In the genomic region with DNA sequence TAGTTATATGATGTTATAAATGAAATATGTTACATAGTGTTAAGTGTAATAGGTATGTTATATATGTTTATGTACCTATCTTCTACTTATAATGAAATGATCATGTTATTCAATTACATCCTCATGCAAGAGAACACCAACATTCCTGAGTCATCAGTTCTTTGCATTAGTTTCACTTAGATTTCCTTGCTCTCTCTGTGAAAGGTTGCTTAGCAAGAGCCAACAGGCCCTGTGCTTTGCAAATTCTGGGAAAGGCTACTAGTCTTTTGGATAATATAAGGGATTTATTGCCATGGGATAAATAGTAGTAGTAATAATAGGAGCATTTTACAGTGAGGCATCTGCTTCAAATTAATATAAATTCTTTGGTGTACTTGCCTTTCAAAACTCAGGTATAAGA, we compare ENCODE assay signal across 25 cellular contexts.
"Had no signal": no experiment of that assay in that cellular context is flagged by ENCODE, and none has a peak within 500 bp of the region (broad histone marks: within the 10 kb centered on the region; RNA-seq: fewer than 3 reads in every experiment).

No MANE protein-coding gene starts in this region.

- H3K27ac Mint-ChIP-seq: dendritic cell treated with granulocyte-macrophage colony-stimulating factor and Interleukin-4, amounts not matched to agents 40 ng/mL and 50 ng/mL, for 4 days; endodermal cell; natural killer cell; stimulated activated naive CD8-positive, alpha-beta T cell treated with anti-CD3 and anti-CD28 coated beads, Interleukin-15, amount 100 ng/mL, for 72 hours had no signal

- FAIRE-seq: colon, pancreas had no signal

- H3K27ac ChIP-seq: esophagus squamous epithelium, gastrocnemius medialis, hepatocyte, left lung, pancreas, suprapubic skin, transverse colon, upper lobe of right lung, uterus had no signal

- H2AFZ ChIP-seq: hepatocyte had no signal

- H3K4me1 Mint-ChIP-seq: endodermal cell; natural killer cell; stimulated activated naive CD8-positive, alpha-beta T cell treated with anti-CD3 and anti-CD28 coated beads, Interleukin-15, amount 100 ng/mL, for 72 hours had no signal

- DNase-seq: effector CD8-positive, alpha-beta T cell; endodermal cell; esophagus squamous epithelium; gastrocnemius medialis; head of caudate nucleus; left cardiac atrium; left lung; natural killer cell; occipital lobe; pancreas; stimulated activated CD4-positive, alpha-beta T cell treated with anti-CD3 and anti-CD28 coated beads, Interleukin-12 subunit alpha, Interleukin-12 subunit beta, amount 100 ng/mL, for 4 hours; stimulated activated CD4-positive, alpha-beta T cell treated with anti-CD3 and anti-CD28 coated beads, Interleukin-1b, Interleukin-23, amount 100 ng/mL, for 48 hours; stimulated activated CD4-positive, alpha-beta T cell treated with anti-CD3 and anti-CD28 coated beads, Interleukin-4, amount 100 ng/mL, for 1 hour; stimulated activated CD8-positive, alpha-beta memory T cell treated with anti-CD3 and anti-CD28 coated beads, Interleukin-4, amount 100 ng/mL, for 48 hours; stimulated activated naive CD4-positive, alpha-beta T cell; stimulated activated naive CD8-positive, alpha-beta T cell treated with anti-CD3 and anti-CD28 coated beads, Interleukin-15, amount 100 ng/mL, for 72 hours; transverse colon; upper lobe of right lung; uterus had no signal

- H3K36me3 ChIP-seq: esophagus squamous epithelium, gastrocnemius medialis, left lung, pancreas, suprapubic skin, transverse colon, upper lobe of right lung, uterus had no signal

- ATAC-seq: gastrocnemius medialis; left cardiac atrium; left lung; natural killer cell; pancreas; sciatic nerve; stimulated activated naive CD8-positive, alpha-beta T cell treated with anti-CD3 and anti-CD28 coated beads, Interleukin-15, amount 100 ng/mL, for 72 hours; upper lobe of right lung had no signal

- H3K9me3 ChIP-seq: esophagus squamous epithelium, gastrocnemius medialis, pancreas, suprapubic skin, transverse colon, upper lobe of right lung, uterus had no signal

- H3K4me2 ChIP-seq: hepatocyte, smooth muscle cell had no signal

- H3K4me3 Mint-ChIP-seq: dendritic cell treated with granulocyte-macrophage colony-stimulating factor and Interleukin-4, amounts not matched to agents 40 ng/mL and 50 ng/mL, for 4 days; endodermal cell; natural killer cell; stimulated activated naive CD8-positive, alpha-beta T cell treated with anti-CD3 and anti-CD28 coated beads, Interleukin-15, amount 100 ng/mL, for 72 hours had no signal

- H3K9me3 Mint-ChIP-seq: dendritic cell treated with granulocyte-macrophage colony-stimulating factor and Interleukin-4, amounts not matched to agents 40 ng/mL and 50 ng/mL, for 4 days; natural killer cell; stimulated activated naive CD8-positive, alpha-beta T cell treated with anti-CD3 and anti-CD28 coated beads, Interleukin-15, amount 100 ng/mL, for 72 hours had no signal

- H3K27me3 ChIP-seq: esophagus squamous epithelium, gastrocnemius medialis, hepatocyte, left lung, pancreas, suprapubic skin, transverse colon, upper lobe of right lung, uterus had no signal

- H3K4me1 ChIP-seq: esophagus squamous epithelium, gastrocnemius medialis, left lung, pancreas, suprapubic skin, transverse colon, upper lobe of right lung, uterus had no signal

- H3K27me3 Mint-ChIP-seq: stimulated activated naive CD8-positive, alpha-beta T cell treated with anti-CD3 and anti-CD28 coated beads, Interleukin-15, amount 100 ng/mL, for 72 hours had no signal

- H3K79me2 ChIP-seq: hepatocyte had no signal

- H3K36me3 Mint-ChIP-seq: natural killer cell had no signal

- H3K4me3 ChIP-seq: esophagus squamous epithelium, gastrocnemius medialis, hepatocyte, left lung, pancreas, smooth muscle cell, suprapubic skin, transverse colon, upper lobe of right lung, uterus had no signal
